Comparison of ENCODE assay signal across 7 cellular contexts in genomic region chrX:129932792-129933321, GRCh38. TPM values are rescaled to one million over a fixed set of nuclear protein-coding genes. Genes with fewer than 3 reads are reported as not detected.
DNase-seq lines count a peak whose midpoint lies in the region; ATAC-seq and TF ChIP-seq lines count a peak whose summit lies in the region.

No MANE protein-coding gene starts in this region.

- peaks cover 7% of the 10 kb centered on the region for H3K36me3 Mint-ChIP-seq in activated B cell treated with CpG ODN at 0.5 μM for 24 hours (ENCODE audit: low read depth)

- POLR2A ChIA-PET in activated B cell treated with CpG ODN at 0.5 μM for 24 hours (lab: Charles Lee) = no interaction called here

- H3K27ac Mint-ChIP-seq in activated B cell treated with CpG ODN at 0.5 μM for 24 hours = no peak overlapping the region

- peak overlapping the region; percentile 75 for H3K4me3 Mint-ChIP-seq in activated B cell treated with CpG ODN at 0.5 μM for 24 hours

- CTCF ChIA-PET in activated B cell treated with CpG ODN at 0.5 μM for 24 hours (lab: Charles Lee) = no interaction called here

- intact Hi-C loops in activated B cell treated with CpG ODN at 0.5 μM for 24 hours (cut with micrococcal nuclease) (loop anchor here (1.0 to 2.0 kb wide), 3 partner anchors 24 to 49 kb away; partner anchors contain the start of gene BCORL1), left ventricle myocardium superior (cut with micrococcal nuclease) (no loop called here)

- ATAC-seq in GM18505 (IDR thresholded peaks at IDR 0.05; ENCODE audit: unreplicated experiment) = peak; percentile 13
- ATAC-seq in HG02678 (IDR thresholded peaks at IDR 0.05; ENCODE audit: unreplicated experiment) = peak; percentile 17
- no peak for ATAC-seq in activated B cell treated with CpG ODN at 0.5 μM for 24 hours (ENCODE audit: low read depth)
- ATAC-seq in left ventricle myocardium superior = no peak

- H3K4me1 Mint-ChIP-seq in activated B cell treated with CpG ODN at 0.5 μM for 24 hours = peaks cover 5% of the 10 kb centered on the region

- no peak for TF ChIP-seq POLR2A in GM18505 (IDR thresholded peaks at IDR 0.05; ENCODE audit: borderline replicate concordance, extremely low read depth, insufficient read depth, insufficient read length)

- no peak for DNase-seq in activated B cell treated with CpG ODN at 0.5 μM for 24 hours
- peak; percentile 52 for DNase-seq in left ventricle myocardium superior
- no peak for DNase-seq in skeletal muscle cell (ENCODE audit: low read depth)
- no peak for DNase-seq in NCI-H2171 (lab: John Stamatoyannopoulos, UW)
- no peak for DNase-seq in kidney glomerular epithelial cell (lab: John Stamatoyannopoulos, UW)

- H3K27me3 Mint-ChIP-seq in activated B cell treated with CpG ODN at 0.5 μM for 24 hours = no peaks in the 10 kb centered on the region

- peak overlapping the region; percentile 25 for H3K4me3 ChIP-seq in skeletal muscle cell (ENCODE audit: low read depth, low read length)

- no peaks in the 10 kb centered on the region for H3K9me3 Mint-ChIP-seq in activated B cell treated with CpG ODN at 0.5 μM for 24 hours

- no peak for TF ChIP-seq CTCF in activated B cell treated with CpG ODN at 0.5 μM for 24 hours (IDR thresholded peaks at IDR 0.05)

RNA-seq across cellular contexts. Expression of gene UTP14A, which starts 26.9 kb away (rescaled TPM):
- total RNA-seq in activated B cell treated with CpG ODN at 0.5 μM for 24 hours = 33.0 and 33.6 TPM in 2 replicates
- total RNA-seq in left ventricle myocardium superior = 8.0 TPM

RNA-seq across cellular contexts. Expression of gene BCORL1, which starts 49.6 kb away (rescaled TPM):
- 8.0 and 8.2 TPM in 2 replicates for total RNA-seq in activated B cell treated with CpG ODN at 0.5 μM for 24 hours
- total RNA-seq in left ventricle myocardium superior = 12.4 TPM

Comparison
In these comparisons a context has a peak if more than half of its experiments do, and no peak if none do; other contexts are left out.
1. ATAC-seq: peak in GM18505 (single experiment) and HG02678 (single experiment); none in activated B cell treated with CpG ODN at 0.5 μM for 24 hours (single experiment) and left ventricle myocardium superior (single experiment).